In the genomic region with DNA sequence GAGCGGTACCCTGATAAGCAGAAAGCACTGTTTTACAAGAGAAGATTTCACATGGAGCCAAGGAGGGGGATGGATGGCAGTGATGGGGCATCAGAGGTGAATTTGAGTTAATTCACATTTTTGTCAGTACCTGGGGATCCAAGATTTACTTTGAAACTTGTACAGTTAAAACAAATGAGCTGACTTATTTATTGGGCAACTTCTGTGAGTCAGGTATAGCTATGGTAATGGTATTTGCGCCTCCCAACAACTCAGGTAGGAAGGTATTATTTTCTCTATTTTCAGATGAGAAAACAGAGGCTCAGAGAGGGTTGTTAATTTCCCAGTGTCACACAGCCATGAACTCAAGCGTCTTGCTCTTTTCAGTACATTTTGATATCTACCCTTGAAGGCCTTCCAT, we compare ENCODE assay signal across 24 cellular contexts.
DNase-seq lines count a peak whose midpoint lies in the region; ATAC-seq and TF ChIP-seq lines count a peak whose summit lies in the region.
"Had no signal": no experiment of that assay in that cellular context is flagged by ENCODE, and none has a peak within 500 bp of the region (broad histone marks: within the 10 kb centered on the region; RNA-seq: fewer than 3 reads in every experiment).

No MANE protein-coding gene starts in this region.

- intact Hi-C loops in transverse colon (cut with DNase I; ENCODE audit: low total_unique reads), result no loop called here

- H3K36me3 ChIP-seq in transverse colon (peaks cover 0 to 6% (median 0%) of the 10 kb centered on the region in 4 donors), right atrium auricular region (no peaks in the 10 kb centered on the region)

- peaks cover 14% of the 10 kb centered on the region for H3K4me1 Mint-ChIP-seq in activated naive CD4-positive, alpha-beta T cell treated with anti-CD3 and anti-CD28 coated beads, Interleukin-2, amount 50 U/mL, for 24 hours
- peaks cover 32% of the 10 kb centered on the region for H3K4me1 Mint-ChIP-seq in activated naive CD4-positive, alpha-beta T cell treated with anti-CD3 and anti-CD28 coated beads, Interleukin-2, amount 10 ng/mL, durations not matched to agents 7 days and 5 days
- peaks cover 11% of the 10 kb centered on the region for H3K4me1 Mint-ChIP-seq in activated T-helper 17 cell treated with anti-CD3 and anti-CD28 coated beads, Interleukin-2, amount 50 U/mL, for 72 hours
- peaks cover 82 to 84% of the 10 kb centered on the region in 2 donors for H3K4me1 Mint-ChIP-seq in immature natural killer cell

- peak overlapping the region in 2 of 4 donors; percentile 61 to 74 for H3K4me3 ChIP-seq in transverse colon
- no peak overlapping the region for H3K4me3 ChIP-seq in right atrium auricular region

- no peak for ATAC-seq in activated T-helper 17 cell treated with anti-CD3 and anti-CD28 coated beads, Interleukin-2, amount 50 U/mL, for 72 hours (replicated peaks)
- ATAC-seq in GM21576 (IDR thresholded peaks at IDR 0.05; ENCODE audit: unreplicated experiment), result no peak
- ATAC-seq: activated naive CD4-positive, alpha-beta T cell treated with anti-CD3 and anti-CD28 coated beads, Interleukin-2, amount 50 U/mL, for 72 hours; heart left ventricle; Panc1 had no signal

- H3K9me3 ChIP-seq in transverse colon (no peaks in the 10 kb centered on the region), right atrium auricular region (no peaks in the 10 kb centered on the region)
- H3K9me3 ChIP-seq: heart left ventricle had no signal

- no peak for TF ChIP-seq EP300 in transverse colon (IDR thresholded peaks at IDR 0.05; ENCODE audit: low read depth)

- peaks cover 2% of the 10 kb centered on the region for H3K36me3 Mint-ChIP-seq in activated naive CD4-positive, alpha-beta T cell treated with anti-CD3 and anti-CD28 coated beads, Interleukin-2, amount 50 U/mL, for 24 hours
- H3K36me3 Mint-ChIP-seq in activated naive CD4-positive, alpha-beta T cell treated with anti-CD3 and anti-CD28 coated beads, Interleukin-2, amount 10 ng/mL, durations not matched to agents 7 days and 5 days, result no peaks in the 10 kb centered on the region
- peaks cover 27% of the 10 kb centered on the region for H3K36me3 Mint-ChIP-seq in activated T-helper 17 cell treated with anti-CD3 and anti-CD28 coated beads, Interleukin-2, amount 50 U/mL, for 72 hours (ENCODE audit: low read depth)
- H3K36me3 Mint-ChIP-seq in immature natural killer cell, result peaks cover 43 to 63% (median 49%) of the 10 kb centered on the region in 3 donors
- H3K36me3 Mint-ChIP-seq: memory B cell had no signal

- H3K4me1 ChIP-seq in transverse colon (peaks cover 0 to 37% (median 23%) of the 10 kb centered on the region in 4 donors), right atrium auricular region (peaks cover 0 to 9% of the 10 kb centered on the region in 2 donors)

- H3K9me3 Mint-ChIP-seq in activated naive CD4-positive, alpha-beta T cell treated with anti-CD3 and anti-CD28 coated beads, Interleukin-2, amount 50 U/mL, for 24 hours, result no peaks in the 10 kb centered on the region
- H3K9me3 Mint-ChIP-seq in activated naive CD4-positive, alpha-beta T cell treated with anti-CD3 and anti-CD28 coated beads, Interleukin-2, amount 10 ng/mL, durations not matched to agents 7 days and 5 days, result no peaks in the 10 kb centered on the region
- H3K9me3 Mint-ChIP-seq in activated T-helper 17 cell treated with anti-CD3 and anti-CD28 coated beads, Interleukin-2, amount 50 U/mL, for 72 hours, result no peaks in the 10 kb centered on the region
- H3K9me3 Mint-ChIP-seq in immature natural killer cell, result no peaks in the 10 kb centered on the region
- H3K9me3 Mint-ChIP-seq: activated naive CD4-positive, alpha-beta T cell treated with anti-CD3 and anti-CD28 coated beads, Interleukin-2, amount 50 U/mL, for 72 hours; memory B cell had no signal

- H3K27me3 Mint-ChIP-seq in activated naive CD4-positive, alpha-beta T cell treated with anti-CD3 and anti-CD28 coated beads, Interleukin-2, amount 50 U/mL, for 24 hours, result peaks cover 26% of the 10 kb centered on the region
- H3K27me3 Mint-ChIP-seq in activated naive CD4-positive, alpha-beta T cell treated with anti-CD3 and anti-CD28 coated beads, Interleukin-2, amount 10 ng/mL, durations not matched to agents 7 days and 5 days, result peaks cover 66% of the 10 kb centered on the region
- H3K27me3 Mint-ChIP-seq in activated T-helper 17 cell treated with anti-CD3 and anti-CD28 coated beads, Interleukin-2, amount 50 U/mL, for 72 hours, result peaks cover 28% of the 10 kb centered on the region
- peaks cover 3 to 22% (median 8%) of the 10 kb centered on the region in 3 donors for H3K27me3 Mint-ChIP-seq in immature natural killer cell (ENCODE audit: low read depth in 3 of 3)

- DNase-seq in activated naive CD4-positive, alpha-beta T cell treated with anti-CD3 and anti-CD28 coated beads, Interleukin-2, amount 10 ng/mL, durations not matched to agents 7 days and 5 days, result no peak
- DNase-seq in immature natural killer cell (no peak), transverse colon (no peak), right atrium auricular region (ENCODE audit: low spot score) (no peak)
- DNase-seq: activated CD4-positive, alpha-beta T cell treated with anti-CD3 and anti-CD28 coated beads for 4 hours; activated CD8-positive, alpha-beta memory T cell treated with anti-CD3 and anti-CD28 coated beads, Interleukin-2, amount 50 U/mL, for 48 hours; DMS 273 treated with DMSO at 0.1 percent for 48 hours; erythroblast; heart left ventricle; IMR-90; NCI-H1092 treated with DMSO at 0.1 percent for 48 hours; NCI-H1930; NCI-H526 treated with DMSO at 0.1 percent for 48 hours; occipital lobe; SIG-M5; stimulated activated CD4-positive, alpha-beta T cell treated with anti-CD3 and anti-CD28 coated beads, Interleukin-4, amount 100 ng/mL, for 1 hour; stimulated activated naive CD4-positive, alpha-beta T cell had no signal

- in situ Hi-C loops in transverse colon (cut with MboI; ENCODE audit: low pct_ligation_motif_present in 1 of 4, low pct_unique_long_range_greater_than_20kb in 1 of 4, low sequenced_read_pairs in 3 of 4), result loop anchor here in 1 of 4 donors (25.0 kb wide), 1 partner anchor 92 kb away; a partner anchor contains a TSS

- TF ChIP-seq CTCF in transverse colon (IDR thresholded peaks at IDR 0.05), result no peak
- TF ChIP-seq CTCF in right atrium auricular region (IDR thresholded peaks at IDR 0.05), result no peak

- H3K27ac Mint-ChIP-seq in activated naive CD4-positive, alpha-beta T cell treated with anti-CD3 and anti-CD28 coated beads, Interleukin-2, amount 50 U/mL, for 24 hours, result no peak overlapping the region
- no peak overlapping the region for H3K27ac Mint-ChIP-seq in activated naive CD4-positive, alpha-beta T cell treated with anti-CD3 and anti-CD28 coated beads, Interleukin-2, amount 10 ng/mL, durations not matched to agents 7 days and 5 days
- no peak overlapping the region for H3K27ac Mint-ChIP-seq in activated T-helper 17 cell treated with anti-CD3 and anti-CD28 coated beads, Interleukin-2, amount 50 U/mL, for 72 hours
- peak overlapping the region; percentile 85 to 98 (median 95) for H3K27ac Mint-ChIP-seq in immature natural killer cell
- H3K27ac Mint-ChIP-seq: activated naive CD4-positive, alpha-beta T cell treated with anti-CD3 and anti-CD28 coated beads, Interleukin-2, amount 50 U/mL, for 72 hours; memory B cell had no signal

- peak overlapping the region; percentile 39 for H3K4me3 Mint-ChIP-seq in activated naive CD4-positive, alpha-beta T cell treated with anti-CD3 and anti-CD28 coated beads, Interleukin-2, amount 50 U/mL, for 24 hours
- no peak overlapping the region for H3K4me3 Mint-ChIP-seq in activated naive CD4-positive, alpha-beta T cell treated with anti-CD3 and anti-CD28 coated beads, Interleukin-2, amount 10 ng/mL, durations not matched to agents 7 days and 5 days
- H3K4me3 Mint-ChIP-seq in activated T-helper 17 cell treated with anti-CD3 and anti-CD28 coated beads, Interleukin-2, amount 50 U/mL, for 72 hours, result peak overlapping the region; percentile 79
- H3K4me3 Mint-ChIP-seq in immature natural killer cell, result peak overlapping the region; percentile 95 to 100 (median 99)
- H3K4me3 Mint-ChIP-seq: memory B cell had no signal

- 95 to 100% methylated on average over 2 to 3 of the region's 3 CpGs for WGBS in transverse colon (ENCODE audit: low coverage in 1 of 2), 2 donors

- H3K27ac ChIP-seq in transverse colon, result peak overlapping the region in 3 of 4 donors; percentile 24 to 86 (median 36)
- H3K27ac ChIP-seq in right atrium auricular region, result no peak overlapping the region
- H3K27ac ChIP-seq: C4-2B had no signal

- CTCF ChIA-PET in activated naive CD4-positive, alpha-beta T cell treated with anti-CD3 and anti-CD28 coated beads, Interleukin-2, amount 10 ng/mL, durations not matched to agents 7 days and 5 days (lab: Charles Lee), result interaction anchor here (0.7 to 1.3 kb wide), 2 partner anchors 61 to 1388 kb away, joined by 3 read pairs; no protein-coding TSS in a partner anchor

- H3K27me3 ChIP-seq in transverse colon (no peaks in the 10 kb centered on the region), right atrium auricular region (no peaks in the 10 kb centered on the region)

- no peak for TF ChIP-seq POLR2A in transverse colon (IDR thresholded peaks at IDR 0.05)

Comparison
In these comparisons a context has a peak if more than half of its experiments do, and no peak if none do; other contexts are left out.
1. H3K27ac Mint-ChIP-seq: peak in immature natural killer cell (6 of 6); none in activated naive CD4-positive, alpha-beta T cell treated with anti-CD3 and anti-CD28 coated beads, Interleukin-2, amount 50 U/mL, for 24 hours (single experiment), activated naive CD4-positive, alpha-beta T cell treated with anti-CD3 and anti-CD28 coated beads, Interleukin-2, amount 10 ng/mL, durations not matched to agents 7 days and 5 days (single experiment) and activated T-helper 17 cell treated with anti-CD3 and anti-CD28 coated beads, Interleukin-2, amount 50 U/mL, for 72 hours (single experiment).
2. H3K27ac ChIP-seq: peak in transverse colon (3 of 4); none in right atrium auricular region (0 of 2).